In genomic region chr1:63922848-63923247, GRCh38 we compare ENCODE assay signal across 22 cellular contexts.
DNase-seq lines count a peak whose midpoint lies in the region; ATAC-seq, FAIRE-seq and TF ChIP-seq lines count a peak whose summit lies in the region.
"Had no signal": no experiment of that assay in that cellular context is flagged by ENCODE, and none has a peak within 500 bp of the region (broad histone marks: within the 10 kb centered on the region; RNA-seq: fewer than 3 reads in every experiment).

No MANE protein-coding gene starts in this region.

- no peaks in the 10 kb centered on the region for H3K9me3 ChIP-seq in SK-N-SH
- H3K9me3 ChIP-seq in cardiac muscle cell (ENCODE audit: low read depth) = no peaks in the 10 kb centered on the region
- no peaks in the 10 kb centered on the region for H3K9me3 ChIP-seq in pancreas
- H3K9me3 ChIP-seq: Caco-2, thyroid gland had no signal

- no peak for TF ChIP-seq EP300 in SK-N-SH (IDR thresholded peaks at IDR 0.05; ENCODE audit: borderline replicate concordance in 1 of 2, low read depth in 1 of 2, low read length in 1 of 2)

- no peak overlapping the region for H3K4me2 ChIP-seq in SK-N-SH

- H3K4me1 ChIP-seq in SK-N-SH (ENCODE audit: control insufficient read depth in 1 of 2, insufficient read depth in 2 of 2, low read depth in 1 of 2, low read length in 1 of 2) = peaks cover 4 to 22% of the 10 kb centered on the region in 2 experiments; a peak in 3 of 4 replicates
- H3K4me1 ChIP-seq in cardiac muscle cell (ENCODE audit: low read depth) = peaks cover 44% of the 10 kb centered on the region
- H3K4me1 ChIP-seq in pancreas = peaks cover 24 to 48% (median 29%) of the 10 kb centered on the region in 3 donors
- H3K4me1 ChIP-seq: thyroid gland had no signal

- ATAC-seq in pancreas = peak in 3 of 4 donors; percentile 10 to 52 (median 38)
- ATAC-seq in activated CD8-positive, alpha-beta T cell treated with anti-CD3 and anti-CD28 coated beads for 36 hours = no peak

- peaks cover 15% of the 10 kb centered on the region for H3F3A ChIP-seq in SK-N-SH (replicated peaks; ENCODE audit: insufficient read depth)

- no peaks in the 10 kb centered on the region for H3K9me3 Mint-ChIP-seq in activated CD8-positive, alpha-beta T cell treated with anti-CD3 and anti-CD28 coated beads for 36 hours

- DNase-seq in SK-N-SH (no peak), cardiac muscle cell (ENCODE audit: low read depth in 1 of 2, low spot score in 1 of 2) (peak in 1 of 2 donors; percentile 53), pancreas (peak in 1 of 6 donors; percentile 31), kidney glomerular epithelial cell (lab: John Stamatoyannopoulos, UW) (no peak), MV-4-11 (lab: John Stamatoyannopoulos, UW) (no peak), NCI-H1417 (lab: John Stamatoyannopoulos, UW) (no peak)
- DNase-seq in activated CD8-positive, alpha-beta T cell treated with anti-CD3 and anti-CD28 coated beads for 36 hours = no peak
- DNase-seq: activated CD4-positive, alpha-beta T cell treated with anti-CD3 and anti-CD28 coated beads for 48 hours; brain microvascular endothelial cell; Caco-2; naive B cell; NCI-H1417 treated with DMSO at 0.1 percent for 48 hours; NCI-H526; occipital lobe; stimulated activated CD4-positive, alpha-beta T cell treated with anti-CD3 and anti-CD28 coated beads, Interleukin-1b, Interleukin-23, amount 100 ng/mL, for 48 hours; stimulated activated naive CD4-positive, alpha-beta T cell; thyroid gland had no signal

- H3K9ac ChIP-seq in SK-N-SH = no peak overlapping the region

- no peak overlapping the region for H2AFZ ChIP-seq in SK-N-SH (ENCODE audit: low read depth)

- TF ChIP-seq CTCF in SK-N-SH (IDR thresholded peaks at IDR 0.05) (no peak), cardiac muscle cell (IDR thresholded peaks at IDR 0.05; ENCODE audit: low read depth, low read length) (no peak), pancreas (IDR thresholded peaks at IDR 0.05) (no peak)
- no peak for TF ChIP-seq CTCF in activated CD8-positive, alpha-beta T cell treated with anti-CD3 and anti-CD28 coated beads for 36 hours (IDR thresholded peaks at IDR 0.05)

- WGBS in SK-N-SH (ENCODE audit: low lambda C conversion rate) = 67% methylated on average over 5 of the region's 6 CpGs
- WGBS in pancreas, 2 donors = 57 to 62% methylated on average over 6 of the region's 6 CpGs

- H3K4me3 ChIP-seq in SK-N-SH (ENCODE audit: low read depth in 2 of 2, low read length in 1 of 2) (no peak overlapping the region), cardiac muscle cell (no peak overlapping the region), pancreas (no peak overlapping the region)
- H3K4me3 ChIP-seq: lung, thyroid gland had no signal

- peaks cover 1% of the 10 kb centered on the region for H3K27me3 Mint-ChIP-seq in activated CD8-positive, alpha-beta T cell treated with anti-CD3 and anti-CD28 coated beads for 36 hours

- H3K27me3 ChIP-seq in SK-N-SH (ENCODE audit: insufficient read depth) (no peaks in the 10 kb centered on the region), cardiac muscle cell (no peaks in the 10 kb centered on the region), pancreas (no peaks in the 10 kb centered on the region)
- H3K27me3 ChIP-seq: brain microvascular endothelial cell, thyroid gland had no signal

- POLR2A ChIA-PET in SK-N-SH (lab: Yijun Ruan, JAX) = no interaction called here
- POLR2A ChIA-PET in activated CD8-positive, alpha-beta T cell treated with anti-CD3 and anti-CD28 coated beads for 36 hours (lab: Charles Lee) = no interaction called here

- H3K4me1 Mint-ChIP-seq in activated CD8-positive, alpha-beta T cell treated with anti-CD3 and anti-CD28 coated beads for 36 hours (ENCODE audit: low read depth) = no peaks in the 10 kb centered on the region

- H3K36me3 Mint-ChIP-seq in activated CD8-positive, alpha-beta T cell treated with anti-CD3 and anti-CD28 coated beads for 36 hours (ENCODE audit: low read depth) = no peaks in the 10 kb centered on the region
- H3K36me3 Mint-ChIP-seq: naive B cell had no signal

- intact Hi-C loops in pancreas (cut with DNase I) = no loop called here
- intact Hi-C loops in activated CD8-positive, alpha-beta T cell treated with anti-CD3 and anti-CD28 coated beads for 36 hours (cut with micrococcal nuclease) = no loop called here

- TF ChIP-seq RAD21 in SK-N-SH (IDR thresholded peaks at IDR 0.05; ENCODE audit: low read length) = no peak

- no peaks in the 10 kb centered on the region for H3K79me2 ChIP-seq in SK-N-SH (ENCODE audit: insufficient read depth)

- H3K27ac ChIP-seq in SK-N-SH (ENCODE audit: low read depth in 2 of 2, low read length in 1 of 2) (peak overlapping the region in 1 of 2 experiments; percentile 87; a peak in 2 of 4 replicates), cardiac muscle cell (peak overlapping the region; percentile 84), pancreas (peak overlapping the region in 1 of 4 donors; percentile 12)
- H3K27ac ChIP-seq: brain microvascular endothelial cell, HL-60, RWPE1, thyroid gland had no signal

- H3K27ac Mint-ChIP-seq in activated CD8-positive, alpha-beta T cell treated with anti-CD3 and anti-CD28 coated beads for 36 hours = no peak overlapping the region
- H3K27ac Mint-ChIP-seq: naive B cell had no signal

- H3K36me3 ChIP-seq in SK-N-SH (replicated peaks in 1 of 2; ENCODE audit: control insufficient read depth in 1 of 2, insufficient read depth in 2 of 2, low read length in 1 of 2) = no peaks in the 10 kb centered on the region
- no peaks in the 10 kb centered on the region for H3K36me3 ChIP-seq in cardiac muscle cell
- H3K36me3 ChIP-seq in pancreas = no peaks in the 10 kb centered on the region
- H3K36me3 ChIP-seq: brain microvascular endothelial cell, thyroid gland had no signal

- no peaks in the 10 kb centered on the region for H4K20me1 ChIP-seq in SK-N-SH (ENCODE audit: insufficient read depth)

- no peaks in the 10 kb centered on the region for H3K9me2 ChIP-seq in SK-N-SH

- no peak for FAIRE-seq in pancreas (lab: Jason Lieb, UNC)
- FAIRE-seq: endothelial cell of umbilical vein, TTC549 had no signal

- H3K4me3 Mint-ChIP-seq in activated CD8-positive, alpha-beta T cell treated with anti-CD3 and anti-CD28 coated beads for 36 hours = no peak overlapping the region
- H3K4me3 Mint-ChIP-seq: naive B cell had no signal

- CTCF ChIA-PET in SK-N-SH (lab: Yijun Ruan, JAX) = interaction anchor here (0.8 to 3.5 kb wide), 6 partner anchors 12 to 306 kb away, joined by 3 to 16 read pairs (median 4); partner anchors contain the start of gene ROR1
- CTCF ChIA-PET in activated CD8-positive, alpha-beta T cell treated with anti-CD3 and anti-CD28 coated beads for 36 hours (lab: Charles Lee) = no interaction called here

TF ChIP-seq in SK-N-SH, 30 proteins besides CTCF, POLR2A, EP300 and RAD21:
- TF ChIP-seq PBX3 (IDR thresholded peaks at IDR 0.05) (0 out of 2 replicates have a peak, but pooled peaks have one; percentile 27), SMC3 (IDR thresholded peaks at IDR 0.05; ENCODE audit: low read depth, low read length) (no peak), TCF12 (IDR thresholded peaks at IDR 0.05) (peak; percentile 21; the same call in 1 of the 2 replicates), EZH2phosphoT487 (IDR thresholded peaks at IDR 0.05; ENCODE audit: borderline replicate concordance, low read depth) (no peak), RFX5 (IDR thresholded peaks at IDR 0.05; ENCODE audit: low read length) (no peak), USF1 (IDR thresholded peaks at IDR 0.05; ENCODE audit: borderline replicate concordance, low read depth) (no peak)
